In genomic region chr20:63745961-63746765, GRCh38 we compare ENCODE assay signal across 28 cellular contexts. TPM values are rescaled to one million over a fixed set of nuclear protein-coding genes. Genes with fewer than 3 reads are reported as not detected.
DNase-seq lines count a peak whose midpoint lies in the region; ATAC-seq, FAIRE-seq and TF ChIP-seq lines count a peak whose summit lies in the region.
"Had no signal": no experiment of that assay in that cellular context is flagged by ENCODE, and none has a peak within 500 bp of the region (broad histone marks: within the 10 kb centered on the region; RNA-seq: fewer than 3 reads in every experiment).

No MANE protein-coding gene starts in this region.

- intact Hi-C loops in HCT116 (cut with micrococcal nuclease), result no loop called here
- intact Hi-C loops in HepG2 (cut with micrococcal nuclease; ENCODE audit: unreplicated experiment), result loop anchor here (10.0 kb wide), 1 partner anchor 119 kb away; the partner anchor contains the start of genes ABHD16B and TPD52L2

- peaks cover 6% of the 10 kb centered on the region for H3K36me3 Mint-ChIP-seq in progenitor cell of endocrine pancreas (ENCODE audit: insufficient read depth)
- H3K36me3 Mint-ChIP-seq: activated naive CD4-positive, alpha-beta T cell treated with anti-CD3 and anti-CD28 coated beads, Interleukin-2, amount 50 U/mL, for 24 hours had no signal

- RAD21 ChIA-PET in HCT116 (lab: Charles Lee; ENCODE audit: low non-redundant PET in 1 of 2, low total read pairs in 2 of 2, uncharacterized antibody in 2 of 2, unreplicated experiment in 2 of 2), result no interaction called here

- H4K20me1 ChIP-seq in HCT116 (ENCODE audit: insufficient read depth) (no peaks in the 10 kb centered on the region), HepG2 (ENCODE audit: insufficient read depth, low read length) (no peaks in the 10 kb centered on the region)

- peaks cover 7 to 10% of the 10 kb centered on the region in 2 experiments; a peak in 3 of 4 replicates for H3K4me1 ChIP-seq in HCT116 (ENCODE audit: control insufficient read depth in 1 of 2, insufficient read depth in 2 of 2, low read length in 2 of 2)
- H3K4me1 ChIP-seq in HepG2 (ENCODE audit: insufficient read depth, low read length), result peaks cover 82% of the 10 kb centered on the region

- H3K4me3 Mint-ChIP-seq in progenitor cell of endocrine pancreas (ENCODE audit: low read depth), result no peak overlapping the region
- H3K4me3 Mint-ChIP-seq: activated naive CD4-positive, alpha-beta T cell treated with anti-CD3 and anti-CD28 coated beads, Interleukin-2, amount 50 U/mL, for 24 hours; effector memory CD8-positive, alpha-beta T cell; H9; stimulated activated naive CD8-positive, alpha-beta T cell treated with anti-CD3 and anti-CD28 coated beads, Interleukin-15, Interleukin-2, amounts not matched to agents 100 ng/mL and 50 ng/mL, for 24 hours had no signal

- H3K27ac Mint-ChIP-seq in progenitor cell of endocrine pancreas, result no peak overlapping the region
- H3K27ac Mint-ChIP-seq: activated naive CD4-positive, alpha-beta T cell treated with anti-CD3 and anti-CD28 coated beads, Interleukin-2, amount 50 U/mL, for 24 hours; effector memory CD8-positive, alpha-beta T cell; stimulated activated naive CD8-positive, alpha-beta T cell treated with anti-CD3 and anti-CD28 coated beads, Interleukin-15, Interleukin-2, amounts not matched to agents 100 ng/mL and 50 ng/mL, for 24 hours had no signal

- H3K36me3 ChIP-seq in HCT116 (ENCODE audit: control insufficient read depth in 1 of 2, insufficient read depth in 2 of 2, low read length in 2 of 2) (peaks cover 3 to 23% of the 10 kb centered on the region in 2 experiments; a peak in 2 of 4 replicates), HepG2 (replicated peaks in 1 of 2; ENCODE audit: control insufficient read depth in 1 of 2, insufficient read depth in 2 of 2, low read length in 2 of 2) (peaks cover 17 to 26% of the 10 kb centered on the region in 2 experiments)
- H3K36me3 ChIP-seq: ovary, transverse colon had no signal

- H3K4me2 ChIP-seq in HCT116 (ENCODE audit: low read length), result no peak overlapping the region
- peak overlapping the region; percentile 77 for H3K4me2 ChIP-seq in HepG2 (ENCODE audit: low read depth, low read length)

- 60% methylated on average over 20 of the region's 27 CpGs for WGBS in HepG2 (ENCODE audit: low lambda C conversion rate)

- H3K9me3 Mint-ChIP-seq in progenitor cell of endocrine pancreas (ENCODE audit: low read depth), result no peaks in the 10 kb centered on the region
- H3K9me3 Mint-ChIP-seq: activated naive CD4-positive, alpha-beta T cell treated with anti-CD3 and anti-CD28 coated beads, Interleukin-2, amount 50 U/mL, for 24 hours; effector memory CD8-positive, alpha-beta T cell; H9; stimulated activated naive CD8-positive, alpha-beta T cell treated with anti-CD3 and anti-CD28 coated beads, Interleukin-15, Interleukin-2, amounts not matched to agents 100 ng/mL and 50 ng/mL, for 24 hours had no signal

- H3K27me3 Mint-ChIP-seq in progenitor cell of endocrine pancreas, result no peaks in the 10 kb centered on the region
- H3K27me3 Mint-ChIP-seq: activated naive CD4-positive, alpha-beta T cell treated with anti-CD3 and anti-CD28 coated beads, Interleukin-2, amount 50 U/mL, for 24 hours; effector memory CD8-positive, alpha-beta T cell; stimulated activated naive CD8-positive, alpha-beta T cell treated with anti-CD3 and anti-CD28 coated beads, Interleukin-15, Interleukin-2, amounts not matched to agents 100 ng/mL and 50 ng/mL, for 24 hours had no signal

- TF ChIP-seq EP300 in HepG2 (IDR thresholded peaks at IDR 0.05; ENCODE audit: low read depth in 2 of 2, low read length in 2 of 2) (no peak), HepG2 (CRISPR knock-in tag; IDR thresholded peaks at IDR 0.05; ENCODE audit: borderline replicate concordance) (no peak)

- no peaks in the 10 kb centered on the region for H3K9me2 ChIP-seq in HCT116 (ENCODE audit: insufficient read depth)

- ATAC-seq in HCT116, result no peak
- ATAC-seq in HepG2, result peak; percentile 27
- ATAC-seq: effector memory CD8-positive, alpha-beta T cell had no signal

- CTCF ChIA-PET in HCT116 (lab: Charles Lee) (no interaction called here), HepG2 (lab: Yijun Ruan, JAX; ENCODE audit: low intra/inter-chr PET ratio, low total read pairs) (no interaction called here)

- DNase-seq in 8988T (peak; percentile 57), HCT116 (ENCODE audit: low read depth, low spot score) (no peak), HepG2 (ENCODE audit: low spot score) (no peak), AG20443 (ENCODE audit: low spot score) (no peak), NCI-H82 treated with DMSO at 0.1 percent for 48 hours (lab: John Stamatoyannopoulos, UW; ENCODE audit: unreplicated experiment) (no peak), progenitor cell of endocrine pancreas (ENCODE audit: low spot score, unreplicated experiment) (no peak)
- no peak for DNase-seq in activated T-cell treated with anti-CD3 and anti-CD28 coated beads, Interleukin-2, amount 50 U/mL, for 48 hours
- DNase-seq: activated CD4-positive, alpha-beta T cell treated with anti-CD3 and anti-CD28 coated beads for 4 hours; Calu3; effector memory CD8-positive, alpha-beta T cell; EL; H9; mammary epithelial cell; NCI-H1092; NCI-H2029; NCI-H345; NCI-H774; SHP77; stimulated activated CD4-positive, alpha-beta T cell treated with anti-CD3 and anti-CD28 coated beads, Interleukin-4, amount 100 ng/mL, for 4 hours; T-helper 1 cell; transverse colon had no signal

- no peak overlapping the region for H3K4me3 ChIP-seq in HCT116 (replicated peaks in 1 of 2; ENCODE audit: low read depth in 1 of 2, low read length in 2 of 2)
- peak overlapping the region in 1 of 3 experiments; percentile 8; a peak in 1 of 6 replicates for H3K4me3 ChIP-seq in HepG2 (replicated peaks in 1 of 3; ENCODE audit: insufficient read depth in 1 of 3, low read depth in 2 of 3, low read length in 3 of 3)
- H3K4me3 ChIP-seq: BLaER1 treated with 17β-estradiol and CSF1 and Interleukin-3, amounts not matched to agents 10 nM and 100 nM; ovary; right atrium auricular region; transverse colon had no signal

- no peaks in the 10 kb centered on the region for H3K4me1 Mint-ChIP-seq in progenitor cell of endocrine pancreas (ENCODE audit: low read depth)

- no peak overlapping the region for H3K9ac ChIP-seq in HCT116 (ENCODE audit: low read length)
- H3K9ac ChIP-seq in HepG2 (ENCODE audit: insufficient read depth, low read depth, low read length), result peak overlapping the region; percentile 26; the same call in 1 of the 2 replicates

- H3K27ac ChIP-seq in HCT116 (ENCODE audit: low read depth, low read length) (no peak overlapping the region; the same call in 1 of the 2 replicates), angular gyrus (ENCODE audit: low read depth, low read length) (peak overlapping the region; percentile 62), HepG2 (ENCODE audit: extremely low read length, insufficient read depth, low read length) (peak overlapping the region; percentile 19)
- H3K27ac ChIP-seq: BLaER1 treated with 17β-estradiol and CSF1 and Interleukin-3, amounts not matched to agents 10 nM and 100 nM; right atrium auricular region; transverse colon had no signal

- in situ Hi-C loops in HepG2 (cut with HindIII; ENCODE audit: extremely low pct_ligation_motif_present, low pct_unique_long_range_greater_than_20kb), result no loop called here

- TF ChIP-seq CTCF in HCT116 (IDR thresholded peaks at IDR 0.05 in 2 of 3, conservative IDR thresholded peaks at IDR 0.05 in 1 of 3; ENCODE audit: borderline replicate concordance in 1 of 3, insufficient read depth in 1 of 3, low read depth in 2 of 3, low read length in 2 of 3), result no peak
- TF ChIP-seq CTCF in HepG2 (CRISPR knock-in tag; IDR thresholded peaks at IDR 0.05), result peak; percentile 46
- no peak for TF ChIP-seq CTCF in progenitor cell of endocrine pancreas (IDR thresholded peaks at IDR 0.05; ENCODE audit: unreplicated experiment)

- POLR2A ChIA-PET in HCT116 (lab: Charles Lee), result no interaction called here
- POLR2A ChIA-PET in HepG2 (lab: Yijun Ruan, JAX), result interaction anchor here (0.9 to 2.7 kb wide), 5 partner anchors 12 to 208 kb away, joined by 4 to 9 read pairs (median 8); partner anchors contain the start of genes ARFRP1, TPD52L2 and ZGPAT

- H3K79me2 ChIP-seq in HCT116 (ENCODE audit: insufficient read depth, low read length), result peaks cover 12% of the 10 kb centered on the region
- H3K79me2 ChIP-seq in HepG2 (ENCODE audit: insufficient read depth, low read length), result peaks cover 8% of the 10 kb centered on the region

- H2AFZ ChIP-seq in HCT116 (ENCODE audit: low read depth, low read length, poor library complexity, severe bottlenecking) (no peak overlapping the region), HepG2 (ENCODE audit: low read length) (no peak overlapping the region)

- H3K27me3 ChIP-seq in HCT116 (ENCODE audit: insufficient read depth, low read length) (no peaks in the 10 kb centered on the region), HepG2 (ENCODE audit: control insufficient read depth in 1 of 2, insufficient read depth in 2 of 2, low read length in 2 of 2) (no peaks in the 10 kb centered on the region)
- H3K27me3 ChIP-seq: BLaER1 treated with 17β-estradiol and CSF1 and Interleukin-3, amounts not matched to agents 10 nM and 100 nM; ovary; right atrium auricular region; transverse colon had no signal

- FAIRE-seq in HepG2 (lab: Jason Lieb, UNC), result no peak
- FAIRE-seq: A204.1 had no signal

- H3K9me3 ChIP-seq in HCT116 (ENCODE audit: control insufficient read depth in 1 of 2, insufficient read depth in 1 of 2, low read depth in 1 of 2, low read length in 2 of 2), result no peaks in the 10 kb centered on the region
- H3K9me3 ChIP-seq in HepG2 (ENCODE audit: low read length), result no peaks in the 10 kb centered on the region
- H3K9me3 ChIP-seq: BLaER1 treated with 17β-estradiol and CSF1 and Interleukin-3, amounts not matched to agents 10 nM and 100 nM; ovary; right atrium auricular region; transverse colon had no signal

- BruUV-seq in HCT116 (replicated peaks; lab: Mats Ljungman, UMichigan) (no TSS peak), HepG2 (replicated peaks; lab: Mats Ljungman, UMichigan) (no TSS peak)

- TF ChIP-seq POLR2A in HCT116 (IDR thresholded peaks at IDR 0.05; ENCODE audit: borderline replicate concordance, extremely low read depth, insufficient read depth, insufficient read length) (no peak), HepG2 (IDR thresholded peaks at IDR 0.05; ENCODE audit: insufficient read depth in 1 of 2, low read depth in 2 of 2, low read length in 2 of 2) (peak in 1 of 2 experiments; percentile 45; a peak in 2 of 4 replicates)

- TF ChIP-seq RAD21 in HCT116 (IDR thresholded peaks at IDR 0.05; ENCODE audit: low read depth), result no peak
- no peak; the same call in 1 of the 2 replicates for TF ChIP-seq RAD21 in HepG2 (CRISPR knock-in tag; IDR thresholded peaks at IDR 0.05)

RNA-seq across cellular contexts. Expression of gene SLC2A4RG, which starts 6.6 kb away (rescaled TPM):
- total RNA-seq in HCT116 (2021; ENCODE audit: unreplicated experiment) (121 TPM), HepG2 (2016; rRNA removed; fragmentation: Illumina TruSeq; extraction: Trizol) (47.4 and 91.4 TPM in 2 replicates), progenitor cell of endocrine pancreas (59.7 and 59.9 TPM in 2 replicates)
- 69.7 and 77.1 TPM in 2 replicates for polyA plus RNA-seq in HCT116 (2012)
- total RNA-seq in HepG2 (2016; cell fraction: cytosol; rRNA removed; fragmentation: Illumina TruSeq; extraction: Trizol; ENCODE audit: low read depth), result 129 and 134 TPM in 2 replicates
- total RNA-seq in HepG2 (2016; cell fraction: insoluble cytoplasmic fraction; rRNA removed; fragmentation: Illumina TruSeq; extraction: Trizol), result 39.6 and 94.5 TPM in 2 replicates
- total RNA-seq in HepG2 (2016; cell fraction: membrane; rRNA removed; fragmentation: Illumina TruSeq; extraction: Trizol), result 171 and 186 TPM in 2 replicates
- 92.1 and 130 TPM in 2 replicates for total RNA-seq in HepG2 (2016; cell fraction: nucleus; rRNA removed; fragmentation: Illumina TruSeq; extraction: Trizol)
- polyA plus RNA-seq in HepG2 (2011; rRNA removed), result 95.9 and 105 TPM in 2 replicates
- polyA plus RNA-seq in HepG2 (2011; cell fraction: cytosol; rRNA removed), result 36.7 and 62.3 TPM in 2 replicates
- polyA plus RNA-seq in HepG2 (2011; cell fraction: nucleus; rRNA removed), result 581 and 754 TPM in 2 replicates
- 65.4 and 92.2 TPM in 2 replicates for polyA plus RNA-seq in HepG2 (2012)
- 354 and 372 TPM in 2 replicates for polyA plus RNA-seq in HepG2 (2016; cell fraction: cytosol; fragmentation: Illumina TruSeq; extraction: Trizol; ENCODE audit: low read depth)
- 107 and 130 TPM in 2 replicates for polyA plus RNA-seq in HepG2 (2016; cell fraction: insoluble cytoplasmic fraction; fragmentation: Illumina TruSeq; extraction: Trizol; ENCODE audit: low read depth)
- polyA plus RNA-seq in HepG2 (2016; cell fraction: membrane; fragmentation: Illumina TruSeq; extraction: Trizol; ENCODE audit: low read depth), result 352 and 381 TPM in 2 replicates
- 510 and 535 TPM in 2 replicates for polyA plus RNA-seq in HepG2 (2016; cell fraction: nucleus; fragmentation: Illumina TruSeq; extraction: Trizol; ENCODE audit: insufficient read depth, low read depth)
- 23.9 and 51.3 TPM in 2 replicates for polyA minus RNA-seq in HepG2 (2011; rRNA and poly(A)+ RNA removed; ENCODE audit: low replicate concordance)
- 24.3 and 27.0 TPM in 2 replicates for polyA minus RNA-seq in HepG2 (2011; cell fraction: cytosol; rRNA and poly(A)+ RNA removed)
- 61.3 and 75.8 TPM in 2 replicates for polyA minus RNA-seq in HepG2 (2011; cell fraction: nucleus; rRNA and poly(A)+ RNA removed)

RNA-seq across cellular contexts. Expression of gene LIME1, which starts 9.7 kb away (rescaled TPM):
- total RNA-seq in HCT116 (2021; ENCODE audit: unreplicated experiment), result 27.4 TPM
- 20.3 and 24.1 TPM in 2 replicates for polyA plus RNA-seq in HCT116 (2012)
- total RNA-seq in HepG2 (2016; rRNA removed; fragmentation: Illumina TruSeq; extraction: Trizol), result 51.5 and 61.5 TPM in 2 replicates
- 59.8 and 81.2 TPM in 2 replicates for total RNA-seq in HepG2 (2016; cell fraction: cytosol; rRNA removed; fragmentation: Illumina TruSeq; extraction: Trizol; ENCODE audit: low read depth)
- total RNA-seq in HepG2 (2016; cell fraction: insoluble cytoplasmic fraction; rRNA removed; fragmentation: Illumina TruSeq; extraction: Trizol), result 46.5 and 57.9 TPM in 2 replicates
- total RNA-seq in HepG2 (2016; cell fraction: membrane; rRNA removed; fragmentation: Illumina TruSeq; extraction: Trizol), result 59.4 and 77.4 TPM in 2 replicates
- 31.7 and 32.4 TPM in 2 replicates for total RNA-seq in HepG2 (2016; cell fraction: nucleus; rRNA removed; fragmentation: Illumina TruSeq; extraction: Trizol)
- polyA plus RNA-seq in HepG2 (2011; rRNA removed), result 13.0 and 23.5 TPM in 2 replicates
- 20.4 and 43.4 TPM in 2 replicates for polyA plus RNA-seq in HepG2 (2011; cell fraction: cytosol; rRNA removed)
- polyA plus RNA-seq in HepG2 (2011; cell fraction: nucleus; rRNA removed), result 145 and 202 TPM in 2 replicates
- polyA plus RNA-seq in HepG2 (2012), result 14.6 and 20.3 TPM in 2 replicates
- polyA plus RNA-seq in HepG2 (2016; cell fraction: cytosol; fragmentation: Illumina TruSeq; extraction: Trizol; ENCODE audit: low read depth), result 90.7 and 108 TPM in 2 replicates
- 72.4 and 82.2 TPM in 2 replicates for polyA plus RNA-seq in HepG2 (2016; cell fraction: insoluble cytoplasmic fraction; fragmentation: Illumina TruSeq; extraction: Trizol; ENCODE audit: low read depth)
- 75.9 and 77.5 TPM in 2 replicates for polyA plus RNA-seq in HepG2 (2016; cell fraction: membrane; fragmentation: Illumina TruSeq; extraction: Trizol; ENCODE audit: low read depth)
- polyA plus RNA-seq in HepG2 (2016; cell fraction: nucleus; fragmentation: Illumina TruSeq; extraction: Trizol; ENCODE audit: insufficient read depth, low read depth), result 89.9 and 96.0 TPM in 2 replicates
- 2.1 and 20.3 TPM in 2 replicates for polyA minus RNA-seq in HepG2 (2011; rRNA and poly(A)+ RNA removed; ENCODE audit: low replicate concordance)
- 22.2 and 31.7 TPM in 2 replicates for polyA minus RNA-seq in HepG2 (2011; cell fraction: cytosol; rRNA and poly(A)+ RNA removed)
- polyA minus RNA-seq in HepG2 (2011; cell fraction: nucleus; rRNA and poly(A)+ RNA removed), result 13.2 and 15.8 TPM in 2 replicates
- 17.2 and 21.0 TPM in 2 replicates for total RNA-seq in progenitor cell of endocrine pancreas

RNA-seq across cellular contexts. Expression of gene ZGPAT, which starts 38.3 kb away (rescaled TPM):
- 30.6 TPM for total RNA-seq in HCT116 (2021; ENCODE audit: unreplicated experiment)
- 18.5 and 21.0 TPM in 2 replicates for polyA plus RNA-seq in HCT116 (2012)
- total RNA-seq in HepG2 (2016; rRNA removed; fragmentation: Illumina TruSeq; extraction: Trizol), result 40.2 and 41.9 TPM in 2 replicates
- total RNA-seq in HepG2 (2016; cell fraction: cytosol; rRNA removed; fragmentation: Illumina TruSeq; extraction: Trizol; ENCODE audit: low read depth), result 34.8 and 37.0 TPM in 2 replicates
- total RNA-seq in HepG2 (2016; cell fraction: insoluble cytoplasmic fraction; rRNA removed; fragmentation: Illumina TruSeq; extraction: Trizol), result 37.7 and 46.6 TPM in 2 replicates
- 18.3 and 22.0 TPM in 2 replicates for total RNA-seq in HepG2 (2016; cell fraction: membrane; rRNA removed; fragmentation: Illumina TruSeq; extraction: Trizol)
- 23.9 and 24.8 TPM in 2 replicates for total RNA-seq in HepG2 (2016; cell fraction: nucleus; rRNA removed; fragmentation: Illumina TruSeq; extraction: Trizol)
- 23.0 and 32.8 TPM in 2 replicates for polyA plus RNA-seq in HepG2 (2011; rRNA removed)
- polyA plus RNA-seq in HepG2 (2011; cell fraction: cytosol; rRNA removed), result 17.1 and 24.8 TPM in 2 replicates
- 93.0 and 104 TPM in 2 replicates for polyA plus RNA-seq in HepG2 (2011; cell fraction: nucleus; rRNA removed)
- polyA plus RNA-seq in HepG2 (2012), result 16.8 and 17.7 TPM in 2 replicates
- polyA plus RNA-seq in HepG2 (2016; cell fraction: cytosol; fragmentation: Illumina TruSeq; extraction: Trizol; ENCODE audit: low read depth), result 4.5 and 5.1 TPM in 2 replicates
- 36.0 and 43.8 TPM in 2 replicates for polyA plus RNA-seq in HepG2 (2016; cell fraction: insoluble cytoplasmic fraction; fragmentation: Illumina TruSeq; extraction: Trizol; ENCODE audit: low read depth)
- 9.1 and 10.0 TPM in 2 replicates for polyA plus RNA-seq in HepG2 (2016; cell fraction: membrane; fragmentation: Illumina TruSeq; extraction: Trizol; ENCODE audit: low read depth)
- polyA plus RNA-seq in HepG2 (2016; cell fraction: nucleus; fragmentation: Illumina TruSeq; extraction: Trizol; ENCODE audit: insufficient read depth, low read depth), result 70.9 and 80.9 TPM in 2 replicates
- polyA minus RNA-seq in HepG2 (2011; rRNA and poly(A)+ RNA removed; ENCODE audit: low replicate concordance), result 12.8 and 40.1 TPM in 2 replicates
- 9.3 and 9.5 TPM in 2 replicates for polyA minus RNA-seq in HepG2 (2011; cell fraction: cytosol; rRNA and poly(A)+ RNA removed)
- polyA minus RNA-seq in HepG2 (2011; cell fraction: nucleus; rRNA and poly(A)+ RNA removed), result 13.8 and 15.9 TPM in 2 replicates
- total RNA-seq in progenitor cell of endocrine pancreas, result 38.5 and 39.0 TPM in 2 replicates

RNA-seq across cellular contexts. Expression of gene ARFRP1, which starts 38.4 kb away (rescaled TPM):
- total RNA-seq in HCT116 (2021; ENCODE audit: unreplicated experiment) (53.7 TPM), HepG2 (2016; rRNA removed; fragmentation: Illumina TruSeq; extraction: Trizol) (33.7 and 51.1 TPM in 2 replicates), progenitor cell of endocrine pancreas (51.0 and 53.8 TPM in 2 replicates)
- 36.3 and 39.8 TPM in 2 replicates for polyA plus RNA-seq in HCT116 (2012)
- 9.6 and 11.5 TPM in 2 replicates for total RNA-seq in HepG2 (2016; cell fraction: cytosol; rRNA removed; fragmentation: Illumina TruSeq; extraction: Trizol; ENCODE audit: low read depth)
- total RNA-seq in HepG2 (2016; cell fraction: insoluble cytoplasmic fraction; rRNA removed; fragmentation: Illumina TruSeq; extraction: Trizol), result 31.8 and 53.2 TPM in 2 replicates
- 22.2 and 23.1 TPM in 2 replicates for total RNA-seq in HepG2 (2016; cell fraction: membrane; rRNA removed; fragmentation: Illumina TruSeq; extraction: Trizol)
- 37.5 and 46.0 TPM in 2 replicates for total RNA-seq in HepG2 (2016; cell fraction: nucleus; rRNA removed; fragmentation: Illumina TruSeq; extraction: Trizol)
- 32.0 and 42.8 TPM in 2 replicates for polyA plus RNA-seq in HepG2 (2011; rRNA removed)
- polyA plus RNA-seq in HepG2 (2011; cell fraction: cytosol; rRNA removed), result 48.5 and 49.6 TPM in 2 replicates
- 123 and 125 TPM in 2 replicates for polyA plus RNA-seq in HepG2 (2011; cell fraction: nucleus; rRNA removed)
- 26.6 and 30.7 TPM in 2 replicates for polyA plus RNA-seq in HepG2 (2012)
- 8.8 and 9.1 TPM in 2 replicates for polyA plus RNA-seq in HepG2 (2016; cell fraction: cytosol; fragmentation: Illumina TruSeq; extraction: Trizol; ENCODE audit: low read depth)
- 30.0 and 34.6 TPM in 2 replicates for polyA plus RNA-seq in HepG2 (2016; cell fraction: insoluble cytoplasmic fraction; fragmentation: Illumina TruSeq; extraction: Trizol; ENCODE audit: low read depth)
- polyA plus RNA-seq in HepG2 (2016; cell fraction: membrane; fragmentation: Illumina TruSeq; extraction: Trizol; ENCODE audit: low read depth), result 12.6 and 13.5 TPM in 2 replicates
- polyA plus RNA-seq in HepG2 (2016; cell fraction: nucleus; fragmentation: Illumina TruSeq; extraction: Trizol; ENCODE audit: insufficient read depth, low read depth), result 86.0 and 91.0 TPM in 2 replicates
- 28.5 and 35.1 TPM in 2 replicates for polyA minus RNA-seq in HepG2 (2011; rRNA and poly(A)+ RNA removed; ENCODE audit: low replicate concordance)
- polyA minus RNA-seq in HepG2 (2011; cell fraction: cytosol; rRNA and poly(A)+ RNA removed), result 10.4 and 12.4 TPM in 2 replicates
- 55.9 and 67.1 TPM in 2 replicates for polyA minus RNA-seq in HepG2 (2011; cell fraction: nucleus; rRNA and poly(A)+ RNA removed)

RNA-seq across cellular contexts. Expression of gene TNFRSF6B, which starts 49.7 kb away (rescaled TPM):
- total RNA-seq in HCT116 (2021; ENCODE audit: unreplicated experiment) (147 TPM), HepG2 (2016; rRNA removed; fragmentation: Illumina TruSeq; extraction: Trizol) (not detected in 2 replicates), progenitor cell of endocrine pancreas (not detected in 2 replicates)
- 342 and 380 TPM in 2 replicates for polyA plus RNA-seq in HCT116 (2012)
- total RNA-seq in HepG2 (2016; cell fraction: cytosol; rRNA removed; fragmentation: Illumina TruSeq; extraction: Trizol; ENCODE audit: low read depth), result not detected in 2 replicates
- not detected in 2 replicates for total RNA-seq in HepG2 (2016; cell fraction: insoluble cytoplasmic fraction; rRNA removed; fragmentation: Illumina TruSeq; extraction: Trizol)
- total RNA-seq in HepG2 (2016; cell fraction: membrane; rRNA removed; fragmentation: Illumina TruSeq; extraction: Trizol), result not detected in 2 replicates
- total RNA-seq in HepG2 (2016; cell fraction: nucleus; rRNA removed; fragmentation: Illumina TruSeq; extraction: Trizol), result not detected in 2 replicates
- polyA plus RNA-seq in HepG2 (2011; rRNA removed), result 0.24 and 0.86 TPM in 2 replicates
- 0.45 and 1.3 TPM in 2 replicates for polyA plus RNA-seq in HepG2 (2011; cell fraction: cytosol; rRNA removed)
- polyA plus RNA-seq in HepG2 (2011; cell fraction: nucleus; rRNA removed), result 22.5 and 36.0 TPM in 2 replicates
- 0.55 TPM in 1 of 2 replicates, not detected in the other for polyA plus RNA-seq in HepG2 (2012)
- polyA plus RNA-seq in HepG2 (2016; cell fraction: cytosol; fragmentation: Illumina TruSeq; extraction: Trizol; ENCODE audit: low read depth), result 0.45 and 0.48 TPM in 2 replicates
- 0.32 TPM in 1 of 2 replicates, not detected in the other for polyA plus RNA-seq in HepG2 (2016; cell fraction: insoluble cytoplasmic fraction; fragmentation: Illumina TruSeq; extraction: Trizol; ENCODE audit: low read depth)
- 0.37 and 0.71 TPM in 2 replicates for polyA plus RNA-seq in HepG2 (2016; cell fraction: membrane; fragmentation: Illumina TruSeq; extraction: Trizol; ENCODE audit: low read depth)
- not detected in 2 replicates for polyA plus RNA-seq in HepG2 (2016; cell fraction: nucleus; fragmentation: Illumina TruSeq; extraction: Trizol; ENCODE audit: insufficient read depth, low read depth)
- polyA minus RNA-seq in HepG2 (2011; rRNA and poly(A)+ RNA removed; ENCODE audit: low replicate concordance), result not detected in 2 replicates
- polyA minus RNA-seq in HepG2 (2011; cell fraction: cytosol; rRNA and poly(A)+ RNA removed), result not detected in 2 replicates
- polyA minus RNA-seq in HepG2 (2011; cell fraction: nucleus; rRNA and poly(A)+ RNA removed), result not detected in 2 replicates
- total RNA-seq: Calu3, H9 had no signal
